In genomic region chr14:105398726-105399440, GRCh38 we compare ENCODE assay signal across 8 cellular contexts. TPM values are rescaled to one million over a fixed set of nuclear protein-coding genes. Genes with fewer than 3 reads are reported as not detected.
DNase-seq lines count a peak whose midpoint lies in the region; ATAC-seq and TF ChIP-seq lines count a peak whose summit lies in the region.

No MANE protein-coding gene starts in this region.

- no peak for DNase-seq in AG09309 (ENCODE audit: low read depth)
- no peak for DNase-seq in Peyer's patch
- DNase-seq in central memory CD8-positive, alpha-beta T cell (ENCODE audit: low spot score in 2 of 2), result no peak
- no peak for DNase-seq in tibial artery
- DNase-seq in G401 (ENCODE audit: low spot score), result no peak

- H3K9me3 ChIP-seq in Peyer's patch (peaks cover 0 to 4% (median 0%) of the 10 kb centered on the region in 4 donors), liver (ENCODE audit: control insufficient read depth in 4 of 4, low read length in 3 of 4) (no peaks in the 10 kb centered on the region), tibial artery (peaks cover 0 to 20% (median 8%) of the 10 kb centered on the region in 3 donors)

- H3K9ac ChIP-seq in liver (ENCODE audit: low read depth in 1 of 2, low read length in 2 of 2), result peak overlapping the region; percentile 30 to 43

- no peak overlapping the region for H3K27ac Mint-ChIP-seq in central memory CD8-positive, alpha-beta T cell (ENCODE audit: low read depth)

- no peak for TF ChIP-seq POLR2A in Peyer's patch (IDR thresholded peaks at IDR 0.05)

- intact Hi-C loops in tibial artery (cut with DNase I; ENCODE audit: low total_unique reads), result no loop called here

- H3K27me3 ChIP-seq in Peyer's patch, result no peaks in the 10 kb centered on the region
- H3K27me3 ChIP-seq in liver (ENCODE audit: control insufficient read depth in 4 of 4, insufficient read depth in 4 of 4, low read length in 3 of 4), result no peaks in the 10 kb centered on the region
- H3K27me3 ChIP-seq in tibial artery, result no peaks in the 10 kb centered on the region

- peaks cover 15% of the 10 kb centered on the region for H3K36me3 Mint-ChIP-seq in central memory CD8-positive, alpha-beta T cell (ENCODE audit: insufficient read depth)

- 30% methylated on average over 40 of the region's 40 CpGs for WGBS in liver

- in situ Hi-C loops in G401 (cut with HindIII; ENCODE audit: low sequenced_read_pairs), result no loop called here

- H3K4me1 ChIP-seq in Peyer's patch (peaks cover 0 to 23% (median 11%) of the 10 kb centered on the region in 4 donors), liver (ENCODE audit: control insufficient read depth in 4 of 4, insufficient read depth in 4 of 4, low read length in 3 of 4) (peaks cover 5 to 16% (median 10%) of the 10 kb centered on the region in 4 donors), tibial artery (peaks cover 0 to 18% (median 13%) of the 10 kb centered on the region in 4 donors)

- H3K27ac ChIP-seq in Peyer's patch, result peak overlapping the region; percentile 81 to 88 (median 84)
- H3K27ac ChIP-seq in liver (ENCODE audit: low read depth in 1 of 2, low read length in 2 of 2), result peak overlapping the region; percentile 40 to 82
- H3K27ac ChIP-seq in tibial artery, result peak overlapping the region; percentile 81

- peaks cover 0 to 4% (median 0%) of the 10 kb centered on the region in 3 donors for H3K36me3 ChIP-seq in Peyer's patch
- peaks cover 0 to 4% (median 2%) of the 10 kb centered on the region in 4 donors for H3K36me3 ChIP-seq in liver (ENCODE audit: control insufficient read depth in 4 of 4, insufficient read depth in 3 of 4, low read depth in 1 of 4, low read length in 3 of 4)
- H3K36me3 ChIP-seq in tibial artery, result peaks cover 0 to 32% (median 24%) of the 10 kb centered on the region in 3 donors

- peak; percentile 9 for ATAC-seq in GM18517 (IDR thresholded peaks at IDR 0.05; ENCODE audit: unreplicated experiment)
- peak; percentile 23 for ATAC-seq in HG03108 (IDR thresholded peaks at IDR 0.05; ENCODE audit: unreplicated experiment)
- ATAC-seq in central memory CD8-positive, alpha-beta T cell (replicated peaks; ENCODE audit: extremely low read depth, poor library complexity, severe bottlenecking), result peak; percentile 46

- H3K27me3 Mint-ChIP-seq in central memory CD8-positive, alpha-beta T cell, result no peaks in the 10 kb centered on the region

- H3K4me1 Mint-ChIP-seq in central memory CD8-positive, alpha-beta T cell, result peaks cover 5% of the 10 kb centered on the region

- peak overlapping the region; percentile 77 for H3K4me3 Mint-ChIP-seq in central memory CD8-positive, alpha-beta T cell

- no peak for TF ChIP-seq RAD21 in liver (IDR thresholded peaks at IDR 0.05)

- no peak for TF ChIP-seq CTCF in AG09309 (IDR thresholded peaks at IDR 0.05; ENCODE audit: control insufficient read depth, insufficient read depth, low read depth, low read length, missing control alignments)
- TF ChIP-seq CTCF in Peyer's patch (IDR thresholded peaks at IDR 0.05), result no peak
- no peak for TF ChIP-seq CTCF in liver (IDR thresholded peaks at IDR 0.05; ENCODE audit: low read depth, low read length, missing input control)
- no peak for TF ChIP-seq CTCF in tibial artery (IDR thresholded peaks at IDR 0.05)

- H3K9me3 Mint-ChIP-seq in central memory CD8-positive, alpha-beta T cell, result no peaks in the 10 kb centered on the region

- H3K4me3 ChIP-seq in AG09309 (ENCODE audit: control insufficient read depth, low read depth, low read length) (peak overlapping the region; percentile 64), Peyer's patch (peak overlapping the region; percentile 55 to 98 (median 86)), liver (ENCODE audit: low read depth in 1 of 3, low read length in 3 of 3) (peak overlapping the region; percentile 36 to 93 (median 90)), tibial artery (peak overlapping the region; percentile 67 to 94)

TF ChIP-seq in liver, 16 proteins besides CTCF, POLR2A, EP300 and RAD21:
- TF ChIP-seq GABPA (IDR thresholded peaks at IDR 0.05 in 1 of 2, conservative IDR thresholded peaks at IDR 0.05 in 1 of 2) (no peak), YY1 (IDR thresholded peaks at IDR 0.05) (no peak), SP1 (IDR thresholded peaks at IDR 0.05) (no peak), ATF3 (IDR thresholded peaks at IDR 0.05) (no peak), TAF1 (conservative IDR thresholded peaks at IDR 0.05) (no peak), FOXA2 (IDR thresholded peaks at IDR 0.05) (no peak)
TF ChIP-seq in liver: peak in this region for 0.

RNA-seq across cellular contexts. Expression of gene TEX22, which starts 0.5 kb away (rescaled TPM):
- total RNA-seq in Peyer's patch (1 to 10 TPM in 1 of 4 donors, under 1 TPM in 2, not detected in 1; 0.35 to 1.6 (median 0.94) TPM), liver (under 1 TPM; 0.08 to 0.14 TPM)
- under 1 TPM in 1 of 2 donors, not detected in 1; 0.02 TPM for polyA plus RNA-seq in liver
- total RNA-seq in G401 (2014; rRNA removed; shearing (Covaris generic)), result 0.41 and 2.0 TPM in 2 replicates

RNA-seq across cellular contexts. Expression of gene MTA1, which starts 20.7 kb away (rescaled TPM):
- total RNA-seq in Peyer's patch (100 to 1,000 TPM in 3 of 4 donors, 10 to 100 TPM in 1; 75.7 to 295 (median 165) TPM), liver (10 to 100 TPM; 27.9 to 28.1 TPM)
- 10 to 100 TPM in 1 of 2 donors, 1 to 10 TPM in 1; 3.7 to 14.0 TPM for polyA plus RNA-seq in liver
- total RNA-seq in G401 (2014; rRNA removed; shearing (Covaris generic)), result 44.9 and 55.1 TPM in 2 replicates
